In the genomic region with DNA sequence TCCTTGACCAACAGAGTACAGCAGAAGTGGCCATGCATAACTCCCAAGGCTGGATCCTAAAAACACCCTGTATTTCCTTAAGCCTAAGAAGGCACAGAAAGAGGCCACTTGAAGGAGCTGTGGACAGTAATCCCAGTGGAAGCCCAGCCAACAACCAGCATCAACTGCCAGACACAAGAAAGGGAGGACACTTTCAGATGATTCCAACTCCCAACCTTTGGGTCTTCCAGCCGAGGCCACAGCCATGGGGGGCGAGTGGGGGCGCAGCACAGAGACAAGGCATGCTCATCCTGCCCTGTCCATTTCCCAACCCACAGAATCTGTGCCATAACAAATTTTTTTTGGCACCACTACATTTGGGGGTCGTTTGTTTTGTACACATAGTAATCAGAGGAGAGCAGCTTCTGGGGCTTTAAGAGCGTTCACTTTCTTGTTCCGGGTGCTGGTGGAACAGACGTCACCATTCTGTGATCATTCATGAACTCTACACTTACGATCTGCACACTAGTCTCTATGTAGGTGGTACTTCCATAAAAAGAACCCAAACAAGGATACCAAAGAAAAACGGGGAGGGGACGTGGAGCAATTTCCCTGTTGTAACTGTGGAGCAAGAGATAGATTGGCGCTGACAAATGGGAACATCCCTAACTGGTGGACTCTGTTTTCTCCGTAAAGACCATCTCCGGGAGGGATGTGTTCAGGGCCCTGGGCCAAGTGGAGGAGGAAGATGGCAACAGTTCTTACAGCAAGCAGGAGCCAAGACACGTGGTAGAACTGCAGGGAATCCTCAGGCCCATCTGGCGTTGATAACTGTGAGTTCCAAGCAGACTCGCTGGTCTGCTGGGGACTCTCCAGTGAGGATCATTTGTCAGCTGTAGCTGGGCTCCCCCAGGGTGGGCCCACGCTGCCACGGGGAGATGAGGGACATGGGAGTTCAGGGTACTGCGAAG, we compare ENCODE assay signal across 11 cellular contexts. TPM values are rescaled to one million over a fixed set of nuclear protein-coding genes. Genes with fewer than 3 reads are reported as not detected.
DNase-seq lines count a peak whose midpoint lies in the region; ATAC-seq, FAIRE-seq and TF ChIP-seq lines count a peak whose summit lies in the region.
"Had no signal": no experiment of that assay in that cellular context is flagged by ENCODE, and none has a peak within 500 bp of the region (broad histone marks: within the 10 kb centered on the region; RNA-seq: fewer than 3 reads in every experiment).

No MANE protein-coding gene starts in this region.

- POLR2A ChIA-PET in HEK293 (lab: Yijun Ruan, JAX): no interaction called here

- ATAC-seq in GM19467 (IDR thresholded peaks at IDR 0.05; ENCODE audit: unreplicated experiment): no peak
- ATAC-seq: naive thymus-derived CD4-positive, alpha-beta T cell had no signal

- TF ChIP-seq CTCF in HEK293 (tag by site-specific recombination; IDR thresholded peaks at IDR 0.05) (no peak), brain microvascular endothelial cell (IDR thresholded peaks at IDR 0.05; ENCODE audit: low read depth, low read length, missing control alignments) (no peak), stomach (IDR thresholded peaks at IDR 0.05) (no peak)

- H3K27ac ChIP-seq in HEK293 (ENCODE audit: extremely low read depth, low read depth, low read length) (no peak overlapping the region), brain microvascular endothelial cell (no peak overlapping the region), stomach (peak overlapping the region in 4 of 5 donors; percentile 4 to 76 (median 32)), small intestine (ENCODE audit: low read depth in 1 of 2, low read length in 1 of 2) (peak overlapping the region in 1 of 2 donors; percentile 7)
- H3K27ac ChIP-seq: SJSA1 had no signal

- no peak for FAIRE-seq in small intestine (lab: Jason Lieb, UNC)

- TF ChIP-seq EP300 in stomach (IDR thresholded peaks at IDR 0.05): no peak

- H3K4me3 ChIP-seq in HEK293 (ENCODE audit: low read depth, low read length) (no peak overlapping the region), brain microvascular endothelial cell (ENCODE audit: low read depth, low read length) (no peak overlapping the region), stomach (no peak overlapping the region), small intestine (ENCODE audit: low read depth in 1 of 2, low read length in 2 of 2) (no peak overlapping the region)
- H3K4me3 ChIP-seq: SJSA1 had no signal

- H3K27me3 ChIP-seq in brain microvascular endothelial cell (replicated peaks): peaks cover 10% of the 10 kb centered on the region
- H3K27me3 ChIP-seq in stomach: no peaks in the 10 kb centered on the region
- H3K27me3 ChIP-seq in small intestine (ENCODE audit: control insufficient read depth in 2 of 2, insufficient read depth in 2 of 2, low read length in 2 of 2): no peaks in the 10 kb centered on the region

- H3K4me1 ChIP-seq in HEK293 (ENCODE audit: control insufficient read depth, insufficient read depth, low read length) (no peaks in the 10 kb centered on the region), stomach (peaks cover 4 to 22% (median 13%) of the 10 kb centered on the region in 4 donors), small intestine (ENCODE audit: control insufficient read depth in 2 of 2, insufficient read depth in 1 of 2, low read depth in 1 of 2, low read length in 1 of 2) (no peaks in the 10 kb centered on the region)
- H3K4me1 ChIP-seq: SJSA1 had no signal

- no peaks in the 10 kb centered on the region for H3K9me3 ChIP-seq in HEK293 (ENCODE audit: control insufficient read depth, insufficient read depth, low read depth, low read length)
- no peaks in the 10 kb centered on the region for H3K9me3 ChIP-seq in stomach
- H3K9me3 ChIP-seq in small intestine (ENCODE audit: control insufficient read depth, low read depth): no peaks in the 10 kb centered on the region
- H3K9me3 ChIP-seq: SJSA1 had no signal

- in situ Hi-C loops in brain microvascular endothelial cell (cut with HindIII; ENCODE audit: low pct_ligation_motif_present, low sequenced_read_pairs): no loop called here

- H3K36me3 ChIP-seq in HEK293 (ENCODE audit: control insufficient read depth in 2 of 2, insufficient read depth in 1 of 2, low read length in 2 of 2) (no peaks in the 10 kb centered on the region), brain microvascular endothelial cell (replicated peaks) (no peaks in the 10 kb centered on the region), stomach (no peaks in the 10 kb centered on the region), small intestine (ENCODE audit: control insufficient read depth in 2 of 2, insufficient read depth in 2 of 2, low read length in 2 of 2) (no peaks in the 10 kb centered on the region)
- H3K36me3 ChIP-seq: SJSA1 had no signal

- 42 to 55% (median 51%) methylated on average over 18 to 19 of the region's 19 CpGs for WGBS in stomach, 5 donors
- WGBS in small intestine, 3 donors: 46 to 48% (median 48%) methylated on average over 19 of the region's 19 CpGs

- CTCF ChIA-PET in HEK293 (lab: Yijun Ruan, JAX): interaction anchor here (0.7 to 8.7 kb wide), 21 partner anchors 10 to 583 kb away, joined by 3 to 108 read pairs (median 4); no protein-coding TSS in a partner anchor

- DNase-seq in brain microvascular endothelial cell (peak; percentile 9), inferior parietal cortex (ENCODE audit: extremely low spot score) (peak; percentile 69), stomach (no peak), cortex of kidney (lab: John Stamatoyannopoulos, UW) (no peak), Kasumi-1 (lab: John Stamatoyannopoulos, UW) (no peak), small intestine (no peak)
- DNase-seq: GDM1; naive thymus-derived CD4-positive, alpha-beta T cell had no signal

- no peak for TF ChIP-seq POLR2A in stomach (IDR thresholded peaks at IDR 0.05)

- intact Hi-C loops in stomach (cut with DNase I; ENCODE audit: low total_unique reads): loop anchor here (5.0 kb wide), 1 partner anchor 259 kb away; no protein-coding TSS in a partner anchor

TF ChIP-seq in HEK293, 187 proteins besides CTCF, POLR2A, EP300 and RAD21:
- TF ChIP-seq TCF7L2 (IDR thresholded peaks at IDR 0.05; ENCODE audit: borderline replicate concordance, low read depth, low read length): no peak
- peak; percentile 54 for TF ChIP-seq ZFP69B (tag by site-specific recombination; IDR thresholded peaks at IDR 0.05)
- TF ChIP-seq, protein P1, sequence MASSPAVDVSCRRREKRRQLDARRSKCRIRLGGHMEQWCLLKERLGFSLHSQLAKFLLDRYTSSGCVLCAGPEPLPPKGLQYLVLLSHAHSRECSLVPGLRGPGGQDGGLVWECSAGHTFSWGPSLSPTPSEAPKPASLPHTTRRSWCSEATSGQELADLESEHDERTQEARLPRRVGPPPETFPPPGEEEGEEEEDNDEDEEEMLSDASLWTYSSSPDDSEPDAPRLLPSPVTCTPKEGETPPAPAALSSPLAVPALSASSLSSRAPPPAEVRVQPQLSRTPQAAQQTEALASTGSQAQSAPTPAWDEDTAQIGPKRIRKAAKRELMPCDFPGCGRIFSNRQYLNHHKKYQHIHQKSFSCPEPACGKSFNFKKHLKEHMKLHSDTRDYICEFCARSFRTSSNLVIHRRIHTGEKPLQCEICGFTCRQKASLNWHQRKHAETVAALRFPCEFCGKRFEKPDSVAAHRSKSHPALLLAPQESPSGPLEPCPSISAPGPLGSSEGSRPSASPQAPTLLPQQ (tag by site-specific recombination; IDR thresholded peaks at IDR 0.05): peak; percentile 63

RNA-seq across cellular contexts. Expression of a gene that starts 5.9 kb away (rescaled TPM):
- 10 to 100 TPM in 1 of 5 donors, 1 to 10 TPM in 2, not detected in 2; 2.8 to 23.7 (median 6.4) TPM for total RNA-seq in stomach
- polyA plus RNA-seq in stomach: 1 to 10 TPM; 2.9 to 4.8 (median 3.7) TPM
- 1 to 10 TPM in 2 of 3 donors, under 1 TPM in 1; 0.45 to 4.3 (median 1.1) TPM for polyA plus RNA-seq in small intestine

Comparison
In these comparisons a context has a peak if more than half of its experiments do, and no peak if none do; other contexts are left out.
1. H3K27ac ChIP-seq: peak in stomach (4 of 5); none in HEK293 (single experiment) and brain microvascular endothelial cell (single experiment).
2. DNase-seq: peak in brain microvascular endothelial cell (single experiment) and inferior parietal cortex (single experiment); none in stomach (single experiment), cortex of kidney (single experiment), Kasumi-1 (0 of 2) and small intestine (single experiment).